Comparison of ENCODE assay signal across 14 cellular contexts in genomic region chr2:224009605-224010330, GRCh38. TPM values are rescaled to one million over a fixed set of nuclear protein-coding genes. Genes with fewer than 3 reads are reported as not detected.
DNase-seq lines count a peak whose midpoint lies in the region; ATAC-seq, FAIRE-seq and TF ChIP-seq lines count a peak whose summit lies in the region.
"Had no signal": no experiment of that assay in that cellular context is flagged by ENCODE, and none has a peak within 500 bp of the region (broad histone marks: within the 10 kb centered on the region; RNA-seq: fewer than 3 reads in every experiment).

No MANE protein-coding gene starts in this region.

- peaks cover 17% of the 10 kb centered on the region for H3K4me1 ChIP-seq in keratinocyte (ENCODE audit: control insufficient read depth, extremely low read depth, insufficient read depth, low read length)
- H3K4me1 ChIP-seq: prostate gland had no signal

- no peak overlapping the region for H3K4me2 ChIP-seq in keratinocyte (ENCODE audit: control insufficient read depth, extremely low read depth, insufficient read depth, low read depth, low read length)

- H3K36me3 ChIP-seq in keratinocyte (ENCODE audit: control insufficient read depth in 2 of 2, extremely low read depth in 1 of 2, insufficient read depth in 2 of 2, low read length in 2 of 2) = peaks cover 15 to 29% of the 10 kb centered on the region in 2 experiments
- H3K36me3 ChIP-seq: prostate gland had no signal

- no peaks in the 10 kb centered on the region for H3K27me3 ChIP-seq in keratinocyte (ENCODE audit: control insufficient read depth, extremely low read depth, insufficient read depth, low read length)

- H3K27ac ChIP-seq in keratinocyte (ENCODE audit: control insufficient read depth, insufficient read depth, low read length) = no peak overlapping the region
- H3K27ac ChIP-seq: prostate gland had no signal

- no peak for ATAC-seq in GM19455 (IDR thresholded peaks at IDR 0.05; ENCODE audit: unreplicated experiment)
- ATAC-seq in activated naive CD8-positive, alpha-beta T cell treated with anti-CD3 and anti-CD28 coated beads, Interleukin-2, amount 50 U/mL, for 24 hours = no peak

- H3K27ac Mint-ChIP-seq in Calu3 (ENCODE audit: unreplicated experiment) = peak overlapping the region; percentile 62
- no peak overlapping the region for H3K27ac Mint-ChIP-seq in activated naive CD8-positive, alpha-beta T cell treated with anti-CD3 and anti-CD28 coated beads, Interleukin-2, amount 50 U/mL, for 24 hours
- H3K27ac Mint-ChIP-seq: B cell had no signal

- no peak overlapping the region for H2AFZ ChIP-seq in keratinocyte (ENCODE audit: control insufficient read depth, low read length)

- H3K9ac ChIP-seq in keratinocyte (ENCODE audit: control insufficient read depth, extremely low read depth, insufficient read depth, low read length) = no peak overlapping the region

- H3K4me3 Mint-ChIP-seq in Calu3 (ENCODE audit: low read depth, unreplicated experiment) = peak overlapping the region; percentile 67
- H3K4me3 Mint-ChIP-seq in activated naive CD8-positive, alpha-beta T cell treated with anti-CD3 and anti-CD28 coated beads, Interleukin-2, amount 50 U/mL, for 24 hours = no peak overlapping the region
- H3K4me3 Mint-ChIP-seq: B cell had no signal

- intact Hi-C loops in Calu3 (cut with micrococcal nuclease; ENCODE audit: unreplicated experiment) = no loop called here

- H3K9me3 ChIP-seq in keratinocyte (ENCODE audit: control insufficient read depth, low read depth, low read length) = no peaks in the 10 kb centered on the region
- H3K9me3 ChIP-seq: prostate gland had no signal

- no TSS peak for BruUV-seq in Calu3 (replicated peaks; lab: Mats Ljungman, UMichigan)

- FAIRE-seq in keratinocyte (lab: Jason Lieb, UNC) = peak; percentile 69
- FAIRE-seq: RCC 7860 had no signal

- TF ChIP-seq CTCF in Calu3 (IDR thresholded peaks at IDR 0.05; ENCODE audit: unreplicated experiment) (no peak), astrocyte of the spinal cord (IDR thresholded peaks at IDR 0.05; ENCODE audit: low read depth, low read length) (no peak), keratinocyte (optimal IDR thresholded peaks at IDR 0.05 in 1 of 3, IDR thresholded peaks at IDR 0.05 in 1 of 3, conservative IDR thresholded peaks at IDR 0.05 in 1 of 3; ENCODE audit: extremely low read depth in 1 of 3, insufficient read depth in 2 of 3, low read length in 3 of 3) (no peak)

- H3K36me3 Mint-ChIP-seq in Calu3 (ENCODE audit: insufficient read depth, unreplicated experiment) = peaks cover 6% of the 10 kb centered on the region
- peaks cover 2% of the 10 kb centered on the region for H3K36me3 Mint-ChIP-seq in activated naive CD8-positive, alpha-beta T cell treated with anti-CD3 and anti-CD28 coated beads, Interleukin-2, amount 50 U/mL, for 24 hours (ENCODE audit: low read depth)

- peaks cover 5% of the 10 kb centered on the region for H3K9me1 ChIP-seq in keratinocyte (ENCODE audit: control insufficient read depth, extremely low read depth, insufficient read depth, low read length)

- dilution Hi-C loops in keratinocyte (cut with MboI; ENCODE audit: extremely low pct_ligation_motif_present, low sequenced_read_pairs) = no loop called here

- peaks cover 72% of the 10 kb centered on the region for H3K79me2 ChIP-seq in keratinocyte (ENCODE audit: control insufficient read depth, insufficient read depth, low read length)

- H3K27me3 Mint-ChIP-seq in Calu3 (ENCODE audit: unreplicated experiment) = no peaks in the 10 kb centered on the region
- H3K27me3 Mint-ChIP-seq in activated naive CD8-positive, alpha-beta T cell treated with anti-CD3 and anti-CD28 coated beads, Interleukin-2, amount 50 U/mL, for 24 hours = no peaks in the 10 kb centered on the region
- H3K27me3 Mint-ChIP-seq: B cell had no signal

- no peaks in the 10 kb centered on the region for H3K9me3 Mint-ChIP-seq in Calu3 (ENCODE audit: low read depth, unreplicated experiment)
- H3K9me3 Mint-ChIP-seq in activated naive CD8-positive, alpha-beta T cell treated with anti-CD3 and anti-CD28 coated beads, Interleukin-2, amount 50 U/mL, for 24 hours = peaks cover 3% of the 10 kb centered on the region

- in situ Hi-C loops in astrocyte of the spinal cord (cut with HindIII; ENCODE audit: low sequenced_read_pairs) = no loop called here

- no peak overlapping the region for H3K4me3 ChIP-seq in astrocyte of the spinal cord (ENCODE audit: low read depth, low read length)
- no peak overlapping the region for H3K4me3 ChIP-seq in keratinocyte (ENCODE audit: control insufficient read depth in 2 of 3, extremely low read depth in 1 of 3, insufficient read depth in 2 of 3, low read depth in 1 of 3, low read length in 3 of 3)
- H3K4me3 ChIP-seq: prostate gland had no signal

- CTCF ChIA-PET in Calu3 (lab: Charles Lee) = interaction anchor here (0.6 kb wide), 1 partner anchor 274 kb away, joined by 3 read pairs; no protein-coding TSS in a partner anchor

- H4K20me1 ChIP-seq in keratinocyte (ENCODE audit: control insufficient read depth, extremely low read depth, insufficient read depth, low read length) = no peaks in the 10 kb centered on the region

- DNase-seq in Calu3 (no peak), M059J (ENCODE audit: low read depth) (peak; percentile 51), astrocyte of the spinal cord (ENCODE audit: low read depth, low spot score) (peak; percentile 41), keratinocyte (ENCODE audit: low read depth, low spot score) (no peak), occipital lobe (lab: John Stamatoyannopoulos, UW) (no peak)
- no peak for DNase-seq in activated naive CD8-positive, alpha-beta T cell treated with anti-CD3 and anti-CD28 coated beads, Interleukin-2, amount 50 U/mL, for 24 hours
- no peak for DNase-seq in activated CD8-positive, alpha-beta memory T cell treated with anti-CD3 and anti-CD28 coated beads, Interleukin-2, amount 50 U/mL, for 4 hours
- DNase-seq: effector memory CD4-positive, alpha-beta T cell; stimulated activated CD4-positive, alpha-beta T cell treated with anti-CD3 and anti-CD28 coated beads, Interleukin-4, amount 100 ng/mL, for 24 hours; stimulated activated naive CD4-positive, alpha-beta T cell treated with Interleukin-2 at 50 U/mL for 16 hours had no signal

- H3K4me1 Mint-ChIP-seq in Calu3 (ENCODE audit: low read depth, unreplicated experiment) = peaks cover 37% of the 10 kb centered on the region
- H3K4me1 Mint-ChIP-seq in activated naive CD8-positive, alpha-beta T cell treated with anti-CD3 and anti-CD28 coated beads, Interleukin-2, amount 50 U/mL, for 24 hours = peaks cover 10% of the 10 kb centered on the region
- H3K4me1 Mint-ChIP-seq: B cell had no signal

RNA-seq across cellular contexts. Expression of gene SERPINE2, which starts 29.3 kb away (rescaled TPM):
- total RNA-seq in Calu3 (2022) (34.7 and 39.7 TPM in 2 replicates), occipital lobe (43.8 TPM)
- 231 and 246 TPM in 2 replicates for total RNA-seq in M059J (2014; rRNA removed; shearing (Covaris generic))
- 279 to 1,210 TPM (median 306 TPM) in 3 replicates for polyA plus RNA-seq in keratinocyte
- polyA plus RNA-seq in keratinocyte (2011; ENCODE audit: low read depth) = 58.0 TPM
- polyA plus RNA-seq in keratinocyte (2011; cell fraction: cytosol; rRNA removed) = 606 and 644 TPM in 2 replicates
- 1,752 and 1,862 TPM in 2 replicates for polyA plus RNA-seq in keratinocyte (2011; cell fraction: nucleus; rRNA removed)
- polyA plus RNA-seq in keratinocyte (2012; ENCODE audit: low replicate concordance) = 137 and 901 TPM in 2 replicates
- 244 to 695 TPM (median 331 TPM) in 3 replicates for polyA minus RNA-seq in keratinocyte
- polyA minus RNA-seq in keratinocyte (2011; cell fraction: cytosol; rRNA and poly(A)+ RNA removed) = 380 TPM
- 558 and 1,225 TPM in 2 replicates for polyA minus RNA-seq in keratinocyte (2011; cell fraction: nucleus; rRNA and poly(A)+ RNA removed)

RNA-seq across cellular contexts. Expression of gene MRPL44, which starts 52.5 kb away (rescaled TPM):
- total RNA-seq in Calu3 (2022) (32.7 and 39.5 TPM in 2 replicates), occipital lobe (80.2 TPM)
- 29.4 and 33.5 TPM in 2 replicates for total RNA-seq in M059J (2014; rRNA removed; shearing (Covaris generic))
- polyA plus RNA-seq in keratinocyte = 18.2 to 27.9 TPM (median 27.1 TPM) in 3 replicates
- polyA plus RNA-seq in keratinocyte (2011; ENCODE audit: low read depth) = 19.9 TPM
- 18.0 and 28.9 TPM in 2 replicates for polyA plus RNA-seq in keratinocyte (2011; cell fraction: cytosol; rRNA removed)
- polyA plus RNA-seq in keratinocyte (2011; cell fraction: nucleus; rRNA removed) = 21.1 and 22.7 TPM in 2 replicates
- polyA plus RNA-seq in keratinocyte (2012; ENCODE audit: low replicate concordance) = 17.9 and 21.3 TPM in 2 replicates
- 4.3 to 9.9 TPM (median 6.7 TPM) in 3 replicates for polyA minus RNA-seq in keratinocyte
- 13.0 TPM for polyA minus RNA-seq in keratinocyte (2011; cell fraction: cytosol; rRNA and poly(A)+ RNA removed)
- polyA minus RNA-seq in keratinocyte (2011; cell fraction: nucleus; rRNA and poly(A)+ RNA removed) = 6.3 and 8.6 TPM in 2 replicates

Comparison
In these comparisons a context has a peak if more than half of its experiments do, and no peak if none do; other contexts are left out.
1. DNase-seq: peak in M059J (single experiment) and astrocyte of the spinal cord (single experiment); none in Calu3 (single experiment), keratinocyte (single experiment), activated naive CD8-positive, alpha-beta T cell treated with anti-CD3 and anti-CD28 coated beads, Interleukin-2, amount 50 U/mL, for 24 hours (single experiment), activated CD8-positive, alpha-beta memory T cell treated with anti-CD3 and anti-CD28 coated beads, Interleukin-2, amount 50 U/mL, for 4 hours (single experiment) and occipital lobe (single experiment).